In genomic region chr6:85641916-85642773, GRCh38 we compare ENCODE assay signal across 8 cellular contexts. TPM values are rescaled to one million over a fixed set of nuclear protein-coding genes. Genes with fewer than 3 reads are reported as not detected.
A peak's percentile ranks its signal among the peaks of the same experiment; 100 is the strongest.
DNase-seq lines count a peak whose midpoint lies in the region; ATAC-seq and TF ChIP-seq lines count a peak whose summit lies in the region.

No MANE protein-coding gene starts in this region.

- no peak for TF ChIP-seq POLR2A in stomach (IDR thresholded peaks at IDR 0.05)

- peaks cover 54% of the 10 kb centered on the region for H4K20me1 ChIP-seq in neural progenitor cell (ENCODE audit: low read depth)

- 0 to 1% (median 1%) methylated on average over 65 to 85 of the region's 85 CpGs for WGBS in stomach, 5 donors

- peak overlapping the region; percentile 97 for H3K27ac Mint-ChIP-seq in neural progenitor cell

- H3K36me3 ChIP-seq in neural progenitor cell (peaks cover 30% of the 10 kb centered on the region), stomach (peaks cover 9 to 32% (median 28%) of the 10 kb centered on the region in 4 donors)

- no peaks in the 10 kb centered on the region for H3K27me3 ChIP-seq in neural progenitor cell
- H3K27me3 ChIP-seq in stomach, result no peaks in the 10 kb centered on the region

- intact Hi-C loops in stomach (cut with DNase I; ENCODE audit: low total_unique reads), result no loop called here

- peaks cover 7% of the 10 kb centered on the region for H3K27me3 Mint-ChIP-seq in neural progenitor cell (ENCODE audit: insufficient read depth, low read depth)

- H3K4me1 ChIP-seq in neural progenitor cell (peaks cover 25% of the 10 kb centered on the region), stomach (peaks cover 30 to 56% (median 46%) of the 10 kb centered on the region in 4 donors)

- DNase-seq in AG09309 (ENCODE audit: low read depth), result no peak
- DNase-seq in HCEC 1CT, result peak; percentile 41
- DNase-seq in RPMI8226, result peak; percentile 50
- peak; percentile 46 for DNase-seq in activated gamma-delta T cell treated with Interleukin-2 at 50 U/mL for 16 hours
- peak; percentile 30 to 65 for DNase-seq in foreskin fibroblast
- peak; percentile 57 for DNase-seq in neural progenitor cell (ENCODE audit: low spot score)
- DNase-seq in stomach, result peak; percentile 48

- peak overlapping the region; percentile 96 for H3K9ac ChIP-seq in neural progenitor cell

- H3K4me1 Mint-ChIP-seq in neural progenitor cell, result peaks cover 35% of the 10 kb centered on the region

- H3F3A ChIP-seq in neural progenitor cell (ENCODE audit: low read depth), result peaks cover 25% of the 10 kb centered on the region

- peak; percentile 6 for TF ChIP-seq CTCF in AG09309 (IDR thresholded peaks at IDR 0.05; ENCODE audit: control insufficient read depth, insufficient read depth, low read depth, low read length, missing control alignments)
- TF ChIP-seq CTCF in foreskin fibroblast (IDR thresholded peaks at IDR 0.05; ENCODE audit: low read depth, low read length), result no peak
- no peak for TF ChIP-seq CTCF in neural progenitor cell (IDR thresholded peaks at IDR 0.05)
- peak in 1 of 7 experiments; percentile 14 for TF ChIP-seq CTCF in stomach (IDR thresholded peaks at IDR 0.05)

- H2AFZ ChIP-seq in neural progenitor cell (replicated peaks), result no peak overlapping the region

- peak overlapping the region; percentile 90 for H3K4me2 ChIP-seq in neural progenitor cell

- no peaks in the 10 kb centered on the region for H3K9me3 ChIP-seq in neural progenitor cell (ENCODE audit: low read depth)
- no peaks in the 10 kb centered on the region for H3K9me3 ChIP-seq in stomach

- peaks cover 8% of the 10 kb centered on the region for H3K9me3 Mint-ChIP-seq in neural progenitor cell

- H3K27ac ChIP-seq in neural progenitor cell, result peak overlapping the region; percentile 98
- H3K27ac ChIP-seq in stomach, result peak overlapping the region; percentile 97 to 100 (median 99)

- no peak for ATAC-seq in HG02884 (IDR thresholded peaks at IDR 0.05; ENCODE audit: unreplicated experiment)

- H3K79me2 ChIP-seq in neural progenitor cell (ENCODE audit: low read depth), result peaks cover 59% of the 10 kb centered on the region

- peak overlapping the region; percentile 96 for H3K4me3 Mint-ChIP-seq in neural progenitor cell

- TF ChIP-seq EP300 in stomach (IDR thresholded peaks at IDR 0.05), result no peak

- H3K36me3 Mint-ChIP-seq in neural progenitor cell, result peaks cover 34% of the 10 kb centered on the region

- H3K4me3 ChIP-seq in AG09309 (ENCODE audit: control insufficient read depth, low read depth, low read length), result peak overlapping the region; percentile 92
- H3K4me3 ChIP-seq in foreskin fibroblast (ENCODE audit: low read depth in 1 of 2, low read length in 2 of 2), result peak overlapping the region; percentile 84 to 96
- H3K4me3 ChIP-seq in neural progenitor cell, result peak overlapping the region; percentile 86
- peak overlapping the region; percentile 97 to 100 (median 100) for H3K4me3 ChIP-seq in stomach

RNA-seq across cellular contexts. Expression of gene SYNCRIP, which starts 0.5 kb away (rescaled TPM):
- total RNA-seq in neural progenitor cell (ENCODE audit: low replicate concordance) (80.5 and 150 TPM in 2 replicates), stomach (100 to 1,000 TPM in 2 of 5 donors, 10 to 100 TPM in 3; 26.4 to 180 (median 69.6) TPM)
- 10 to 100 TPM; 26.0 to 35.9 (median 30.8) TPM for polyA plus RNA-seq in stomach

RNA-seq across cellular contexts. Expression of gene SNX14, which starts 48.5 kb away (rescaled TPM):
- 46.7 and 95.2 TPM in 2 replicates for total RNA-seq in neural progenitor cell (ENCODE audit: low replicate concordance)
- 100 to 1,000 TPM in 2 of 5 donors, 10 to 100 TPM in 3; 21.6 to 209 (median 85.3) TPM for total RNA-seq in stomach
- polyA plus RNA-seq in stomach, result 10 to 100 TPM; 11.2 to 63.8 (median 24.9) TPM
